ENCODE assay signal across 16 cellular contexts in genomic region chr9:76444530-76444929, GRCh38. TPM values are rescaled to one million over a fixed set of nuclear protein-coding genes. Genes with fewer than 3 reads are reported as not detected.
DNase-seq lines count a peak whose midpoint lies in the region; ATAC-seq and TF ChIP-seq lines count a peak whose summit lies in the region.
"Had no signal": no experiment of that assay in that cellular context is flagged by ENCODE, and none has a peak within 500 bp of the region (broad histone marks: within the 10 kb centered on the region; RNA-seq: fewer than 3 reads in every experiment).

No MANE protein-coding gene starts in this region.

- no peaks in the 10 kb centered on the region for H3K79me2 ChIP-seq in OCI-LY7 (ENCODE audit: insufficient read depth, low read depth, low read length)

- intact Hi-C loops in OCI-LY7 (cut with micrococcal nuclease; ENCODE audit: unreplicated experiment) = no loop called here
- intact Hi-C loops in activated T-helper 1 cell treated with anti-CD3 and anti-CD28 coated beads, Interleukin-12 subunit alpha, Interleukin-12 subunit beta, Interleukin-2, Interleukin-4 antibody, amounts not matched to agents 30 ng/mL and 10 ng/mL and 1 ng/mL, durations not matched to agents 14 hours and 24 hours and 36 hours (cut with micrococcal nuclease) = loop anchor here (5.0 kb wide), 4 partner anchors 262 to 1292 kb away; partner anchors contain the start of gene VPS13A

- peak overlapping the region; percentile 42; the same call in 1 of the 2 replicates for H2AFZ ChIP-seq in OCI-LY7 (ENCODE audit: low read length)

- CTCF ChIA-PET in OCI-LY7 (lab: Charles Lee; ENCODE audit: unreplicated experiment) = no interaction called here

- BruUV-seq in OCI-LY7 (replicated peaks; lab: Mats Ljungman, UMichigan) = no TSS peak

- no peaks in the 10 kb centered on the region for H4K20me1 ChIP-seq in OCI-LY7 (ENCODE audit: insufficient read depth, low read length)

- no peaks in the 10 kb centered on the region for H3K36me3 ChIP-seq in OCI-LY7 (ENCODE audit: insufficient read depth, low read length)
- H3K36me3 ChIP-seq: HAP-1 had no signal

- H3K4me2 ChIP-seq in OCI-LY7 (ENCODE audit: low read length) = no peak overlapping the region

- H3K27ac Mint-ChIP-seq in activated T-helper 1 cell treated with anti-CD3 and anti-CD28 coated beads, Interleukin-12 subunit alpha, Interleukin-12 subunit beta, Interleukin-2, Interleukin-4 antibody, amounts not matched to agents 30 ng/mL and 10 ng/mL and 1 ng/mL, durations not matched to agents 14 hours and 24 hours and 36 hours = peak overlapping the region; percentile 38
- peak overlapping the region; percentile 42 for H3K27ac Mint-ChIP-seq in progenitor cell of endocrine pancreas

- peaks cover 19% of the 10 kb centered on the region for H3K4me1 Mint-ChIP-seq in activated T-cell treated with anti-CD3 and anti-CD28 coated beads, Interleukin-2, amount 50 U/mL, for 4 hours (ENCODE audit: low read depth)
- peaks cover 55% of the 10 kb centered on the region for H3K4me1 Mint-ChIP-seq in activated T-helper 1 cell treated with anti-CD3 and anti-CD28 coated beads, Interleukin-12 subunit alpha, Interleukin-12 subunit beta, Interleukin-2, Interleukin-4 antibody, amounts not matched to agents 30 ng/mL and 10 ng/mL and 1 ng/mL, durations not matched to agents 14 hours and 24 hours and 36 hours (ENCODE audit: low read depth)
- peaks cover 19% of the 10 kb centered on the region for H3K4me1 Mint-ChIP-seq in progenitor cell of endocrine pancreas (ENCODE audit: low read depth)

- no peak for DNase-seq in activated T-cell treated with anti-CD3 and anti-CD28 coated beads, Interleukin-2, amount 50 U/mL, for 4 hours
- DNase-seq in activated T-cell treated with anti-CD3 and anti-CD28 coated beads, Interleukin-2, amount 50 U/mL, for 48 hours = no peak
- no peak for DNase-seq in OCI-LY7 (ENCODE audit: low spot score)
- no peak for DNase-seq in activated T-helper 1 cell treated with anti-CD3 and anti-CD28 coated beads, Interleukin-12 subunit alpha, Interleukin-12 subunit beta, Interleukin-2, Interleukin-4 antibody, amounts not matched to agents 30 ng/mL and 10 ng/mL and 1 ng/mL, durations not matched to agents 14 hours and 24 hours and 36 hours (ENCODE audit: low spot score)
- DNase-seq in progenitor cell of endocrine pancreas (ENCODE audit: low spot score, unreplicated experiment) = no peak
- no peak for DNase-seq in HT-29 (ENCODE audit: low spot score)
- DNase-seq: ACHN; CD4-positive, alpha-beta memory T cell; DMS79 treated with DMSO at 0.1 percent for 48 hours; NCI-H1436 treated with DMSO at 0.1 percent for 48 hours; NCI-H2227 treated with DMSO at 0.1 percent for 48 hours; NCI-H524 treated with DMSO at 0.1 percent for 48 hours; NK-92 treated with Interleukin-12 subunit alpha and Interleukin-12 subunit beta, amount 100 ng/mL, for 24 hours had no signal

- TF ChIP-seq CTCF in OCI-LY7 (conservative IDR thresholded peaks at IDR 0.05; ENCODE audit: low read length) (no peak), progenitor cell of endocrine pancreas (IDR thresholded peaks at IDR 0.05; ENCODE audit: unreplicated experiment) (no peak)

- H3K4me3 Mint-ChIP-seq in activated T-cell treated with anti-CD3 and anti-CD28 coated beads, Interleukin-2, amount 50 U/mL, for 4 hours = peak overlapping the region; percentile 64
- peak overlapping the region; percentile 89 for H3K4me3 Mint-ChIP-seq in activated T-helper 1 cell treated with anti-CD3 and anti-CD28 coated beads, Interleukin-12 subunit alpha, Interleukin-12 subunit beta, Interleukin-2, Interleukin-4 antibody, amounts not matched to agents 30 ng/mL and 10 ng/mL and 1 ng/mL, durations not matched to agents 14 hours and 24 hours and 36 hours
- H3K4me3 Mint-ChIP-seq in progenitor cell of endocrine pancreas (ENCODE audit: low read depth) = no peak overlapping the region

- H3K27ac ChIP-seq in OCI-LY7 (ENCODE audit: low read depth, low read length, poor library complexity, severe bottlenecking) = no peak overlapping the region
- H3K27ac ChIP-seq: RWPE1 had no signal

- ATAC-seq in activated T-cell treated with anti-CD3 and anti-CD28 coated beads, Interleukin-2, amount 50 U/mL, for 4 hours = no peak
- ATAC-seq in HG03280 (IDR thresholded peaks at IDR 0.05; ENCODE audit: unreplicated experiment) = no peak

- peaks cover 3% of the 10 kb centered on the region for H3K9me3 Mint-ChIP-seq in activated T-cell treated with anti-CD3 and anti-CD28 coated beads, Interleukin-2, amount 50 U/mL, for 4 hours
- no peaks in the 10 kb centered on the region for H3K9me3 Mint-ChIP-seq in activated T-helper 1 cell treated with anti-CD3 and anti-CD28 coated beads, Interleukin-12 subunit alpha, Interleukin-12 subunit beta, Interleukin-2, Interleukin-4 antibody, amounts not matched to agents 30 ng/mL and 10 ng/mL and 1 ng/mL, durations not matched to agents 14 hours and 24 hours and 36 hours
- peaks cover 3% of the 10 kb centered on the region for H3K9me3 Mint-ChIP-seq in progenitor cell of endocrine pancreas (ENCODE audit: low read depth)

- peaks cover 4% of the 10 kb centered on the region for H3K4me1 ChIP-seq in OCI-LY7 (ENCODE audit: insufficient read depth, low read length, poor library complexity, severe bottlenecking)

- H3K36me3 Mint-ChIP-seq in activated T-cell treated with anti-CD3 and anti-CD28 coated beads, Interleukin-2, amount 50 U/mL, for 4 hours (ENCODE audit: insufficient read depth) = no peaks in the 10 kb centered on the region
- peaks cover 6% of the 10 kb centered on the region for H3K36me3 Mint-ChIP-seq in activated T-helper 1 cell treated with anti-CD3 and anti-CD28 coated beads, Interleukin-12 subunit alpha, Interleukin-12 subunit beta, Interleukin-2, Interleukin-4 antibody, amounts not matched to agents 30 ng/mL and 10 ng/mL and 1 ng/mL, durations not matched to agents 14 hours and 24 hours and 36 hours (ENCODE audit: low read depth)
- peaks cover 4% of the 10 kb centered on the region for H3K36me3 Mint-ChIP-seq in progenitor cell of endocrine pancreas (ENCODE audit: insufficient read depth)
- H3K36me3 Mint-ChIP-seq: CD4-positive, alpha-beta memory T cell had no signal

- POLR2A ChIA-PET in OCI-LY7 (lab: Charles Lee) = interaction anchor here (0.6 kb wide), 2 partner anchors 39 to 522 kb away, joined by 3 to 4 read pairs; no protein-coding TSS in a partner anchor

- no peak overlapping the region for H3K4me3 ChIP-seq in OCI-LY7 (ENCODE audit: low read depth, low read length, poor library complexity, severe bottlenecking)
- H3K4me3 ChIP-seq: HAP-1 had no signal

- no peaks in the 10 kb centered on the region for H3K9me2 ChIP-seq in OCI-LY7 (ENCODE audit: insufficient read depth, low read length)

- peaks cover 5% of the 10 kb centered on the region for H3K27me3 Mint-ChIP-seq in activated T-cell treated with anti-CD3 and anti-CD28 coated beads, Interleukin-2, amount 50 U/mL, for 4 hours (ENCODE audit: low read depth)
- H3K27me3 Mint-ChIP-seq in activated T-helper 1 cell treated with anti-CD3 and anti-CD28 coated beads, Interleukin-12 subunit alpha, Interleukin-12 subunit beta, Interleukin-2, Interleukin-4 antibody, amounts not matched to agents 30 ng/mL and 10 ng/mL and 1 ng/mL, durations not matched to agents 14 hours and 24 hours and 36 hours (ENCODE audit: insufficient read depth) = no peaks in the 10 kb centered on the region
- H3K27me3 Mint-ChIP-seq in progenitor cell of endocrine pancreas = no peaks in the 10 kb centered on the region
- H3K27me3 Mint-ChIP-seq: CD4-positive, alpha-beta memory T cell had no signal

- H3K9me3 ChIP-seq in OCI-LY7 (ENCODE audit: low read length) = no peaks in the 10 kb centered on the region
- H3K9me3 ChIP-seq: HAP-1 had no signal

RNA-seq across cellular contexts. Expression of gene GCNT1, which starts 14.5 kb away (rescaled TPM):
- total RNA-seq in activated T-cell treated with anti-CD3 and anti-CD28 coated beads, Interleukin-2, amount 50 U/mL, for 4 hours = 1 to 10 TPM; 6.2 to 8.9 (median 7.7) TPM
- total RNA-seq in OCI-LY7 (2014; rRNA removed; shearing (Covaris generic)) = 10.8 and 18.2 TPM in 2 replicates
- total RNA-seq in OCI-LY7 (2022) = 29.5 and 38.4 TPM in 2 replicates
- 11.6 and 13.1 TPM in 2 replicates for total RNA-seq in activated T-helper 1 cell treated with anti-CD3 and anti-CD28 coated beads, Interleukin-12 subunit alpha, Interleukin-12 subunit beta, Interleukin-2, Interleukin-4 antibody, amounts not matched to agents 30 ng/mL and 10 ng/mL and 1 ng/mL, durations not matched to agents 14 hours and 24 hours and 36 hours
- 57.1 and 69.3 TPM in 2 replicates for total RNA-seq in progenitor cell of endocrine pancreas
- total RNA-seq in HT-29 (2014; rRNA removed; shearing (Covaris generic)) = 1.2 and 1.5 TPM in 2 replicates

RNA-seq across cellular contexts. Expression of gene RFK, which starts 50.3 kb away (rescaled TPM):
- total RNA-seq in activated T-cell treated with anti-CD3 and anti-CD28 coated beads, Interleukin-2, amount 50 U/mL, for 4 hours = 10 to 100 TPM; 18.6 to 22.5 (median 19.4) TPM
- 25.4 and 37.8 TPM in 2 replicates for total RNA-seq in OCI-LY7 (2014; rRNA removed; shearing (Covaris generic))
- total RNA-seq in OCI-LY7 (2022) (27.9 and 28.7 TPM in 2 replicates), progenitor cell of endocrine pancreas (17.0 and 18.3 TPM in 2 replicates)
- 20.3 and 20.8 TPM in 2 replicates for total RNA-seq in activated T-helper 1 cell treated with anti-CD3 and anti-CD28 coated beads, Interleukin-12 subunit alpha, Interleukin-12 subunit beta, Interleukin-2, Interleukin-4 antibody, amounts not matched to agents 30 ng/mL and 10 ng/mL and 1 ng/mL, durations not matched to agents 14 hours and 24 hours and 36 hours
- total RNA-seq in HT-29 (2014; rRNA removed; shearing (Covaris generic)) = 23.6 and 27.3 TPM in 2 replicates
